In the genomic region with DNA sequence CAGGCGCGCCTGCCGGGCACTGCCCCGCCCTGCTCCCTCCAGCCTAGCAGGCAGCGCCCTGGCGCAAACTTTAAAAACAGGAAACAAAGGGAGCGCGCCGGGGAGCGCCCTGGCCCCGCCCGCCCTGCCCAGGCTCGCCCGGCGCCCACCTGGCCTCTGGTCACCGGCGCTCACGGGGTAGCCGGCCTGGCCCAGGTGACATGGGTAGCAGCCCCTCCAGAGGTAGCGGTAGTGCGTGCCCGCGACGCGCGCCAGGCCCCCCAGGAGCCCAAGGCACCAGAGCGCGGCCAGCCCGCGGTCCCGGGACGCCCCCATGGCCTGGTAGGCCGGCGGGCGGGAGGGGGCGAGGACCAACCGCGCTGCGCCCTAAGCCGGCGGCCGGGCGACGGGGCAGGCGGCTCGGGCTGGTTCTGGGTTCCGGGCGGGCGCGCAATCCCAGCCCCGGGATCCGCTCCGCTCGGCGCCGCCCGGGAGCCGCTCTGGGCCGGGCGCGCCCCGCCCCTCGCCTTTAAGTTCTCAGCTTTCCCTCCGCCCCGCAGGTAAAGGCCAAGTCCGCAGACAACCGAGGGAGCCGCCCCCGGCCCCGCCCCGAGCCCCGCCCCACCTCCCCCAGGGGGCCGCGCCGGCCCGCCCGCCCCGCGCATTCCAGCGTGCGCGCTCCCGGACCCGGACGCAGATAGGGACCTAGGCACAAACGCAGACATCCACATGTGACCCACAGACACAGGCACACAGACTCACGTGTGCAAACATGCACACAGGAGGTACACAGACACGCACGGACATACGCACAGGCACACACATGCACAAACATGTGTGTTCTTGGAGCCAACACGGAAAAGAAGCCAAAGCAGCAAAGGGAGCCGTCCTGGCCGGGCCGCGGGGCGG, we compare ENCODE assay signal across 8 cellular contexts.
A peak's percentile ranks its signal among the peaks of the same experiment; 100 is the strongest.
DNase-seq lines count a peak whose midpoint lies in the region; ATAC-seq and TF ChIP-seq lines count a peak whose summit lies in the region.

No MANE protein-coding gene starts in this region.

- peaks cover 2% of the 10 kb centered on the region for H3K4me1 Mint-ChIP-seq in activated T-helper 2 cell treated with anti-CD3 and anti-CD28 coated beads, Interferon-gamma antibody, Interleukin-2, Interleukin-4, amounts not matched to agents 10 μg/mL and 5 μg/mL and 100 μg/mL, durations not matched to agents 14 hours and 24 hours and 36 hours (ENCODE audit: low read depth)

- H3K36me3 Mint-ChIP-seq in activated T-helper 2 cell treated with anti-CD3 and anti-CD28 coated beads, Interferon-gamma antibody, Interleukin-2, Interleukin-4, amounts not matched to agents 10 μg/mL and 5 μg/mL and 100 μg/mL, durations not matched to agents 14 hours and 24 hours and 36 hours (ENCODE audit: low read depth), result no peaks in the 10 kb centered on the region

- H3K27ac ChIP-seq in Panc1 (ENCODE audit: low read length) (peak overlapping the region; percentile 48), foreskin keratinocyte (no peak overlapping the region)

- intact Hi-C loops in Panc1 (cut with micrococcal nuclease; ENCODE audit: unreplicated experiment), result no loop called here
- intact Hi-C loops in activated T-helper 2 cell treated with anti-CD3 and anti-CD28 coated beads, Interferon-gamma antibody, Interleukin-2, Interleukin-4, amounts not matched to agents 10 μg/mL and 5 μg/mL and 100 μg/mL, durations not matched to agents 14 hours and 24 hours and 36 hours (cut with micrococcal nuclease), result no loop called here

- H3K27me3 Mint-ChIP-seq in activated T-helper 2 cell treated with anti-CD3 and anti-CD28 coated beads, Interferon-gamma antibody, Interleukin-2, Interleukin-4, amounts not matched to agents 10 μg/mL and 5 μg/mL and 100 μg/mL, durations not matched to agents 14 hours and 24 hours and 36 hours (ENCODE audit: low read depth), result peaks cover 3% of the 10 kb centered on the region

- H3K27ac Mint-ChIP-seq in activated T-helper 2 cell treated with anti-CD3 and anti-CD28 coated beads, Interferon-gamma antibody, Interleukin-2, Interleukin-4, amounts not matched to agents 10 μg/mL and 5 μg/mL and 100 μg/mL, durations not matched to agents 14 hours and 24 hours and 36 hours, result peak overlapping the region; percentile 56

- no peaks in the 10 kb centered on the region for H3K4me1 ChIP-seq in HAP-1
- H3K4me1 ChIP-seq in Panc1 (ENCODE audit: control insufficient read depth, insufficient read depth, low read length), result peaks cover 19% of the 10 kb centered on the region
- no peaks in the 10 kb centered on the region for H3K4me1 ChIP-seq in foreskin keratinocyte

- TF ChIP-seq CTCF in Panc1 (IDR thresholded peaks at IDR 0.05) (no peak), foreskin keratinocyte (conservative IDR thresholded peaks at IDR 0.05) (no peak)

- no peaks in the 10 kb centered on the region for H3K9me3 Mint-ChIP-seq in activated T-helper 2 cell treated with anti-CD3 and anti-CD28 coated beads, Interferon-gamma antibody, Interleukin-2, Interleukin-4, amounts not matched to agents 10 μg/mL and 5 μg/mL and 100 μg/mL, durations not matched to agents 14 hours and 24 hours and 36 hours

- H3K36me3 ChIP-seq in HAP-1 (replicated peaks) (no peaks in the 10 kb centered on the region), Panc1 (ENCODE audit: control insufficient read depth, insufficient read depth, low read length) (no peaks in the 10 kb centered on the region)

- H3K9me3 ChIP-seq in HAP-1, result no peaks in the 10 kb centered on the region
- H3K9me3 ChIP-seq in Panc1 (ENCODE audit: control insufficient read depth, insufficient read depth, low read depth, low read length), result no peaks in the 10 kb centered on the region

- POLR2A ChIA-PET in Panc1 (lab: Charles Lee), result no interaction called here

- H3K4me3 ChIP-seq in HAP-1 (peak overlapping the region; percentile 26), Panc1 (ENCODE audit: low read depth in 2 of 2, low read length in 2 of 2) (peak overlapping the region; percentile 52 to 55)

- CTCF ChIA-PET in Panc1 (lab: Charles Lee), result no interaction called here

- peak; percentile 90 to 92 for DNase-seq in HAP-1 (ENCODE audit: low spot score in 2 of 2)
- no peak for DNase-seq in Panc1 (ENCODE audit: low read depth, low spot score)
- DNase-seq in activated T-helper 2 cell treated with anti-CD3 and anti-CD28 coated beads, Interferon-gamma antibody, Interleukin-2, Interleukin-4, amounts not matched to agents 10 μg/mL and 5 μg/mL and 100 μg/mL, durations not matched to agents 14 hours and 24 hours and 36 hours (ENCODE audit: low spot score), result peak; percentile 72
- DNase-seq in foreskin keratinocyte, result peak; percentile 24 to 49
- DNase-seq in occipital lobe (lab: John Stamatoyannopoulos, UW), result peak; percentile 37
- peak; percentile 39 for DNase-seq in stromal cell of bone marrow (ENCODE audit: low read depth)

- no TSS peak for BruUV-seq in Panc1 (replicated peaks; lab: Mats Ljungman, UMichigan)

- ATAC-seq in Panc1 (peak; percentile 80), foreskin keratinocyte (peak; percentile 75), HG02588 (IDR thresholded peaks at IDR 0.05; ENCODE audit: unreplicated experiment) (no peak), GM18505 (IDR thresholded peaks at IDR 0.05; ENCODE audit: unreplicated experiment) (no peak)

- H3K4me3 Mint-ChIP-seq in activated T-helper 2 cell treated with anti-CD3 and anti-CD28 coated beads, Interferon-gamma antibody, Interleukin-2, Interleukin-4, amounts not matched to agents 10 μg/mL and 5 μg/mL and 100 μg/mL, durations not matched to agents 14 hours and 24 hours and 36 hours (ENCODE audit: low read depth), result peak overlapping the region; percentile 74

- H3K27me3 ChIP-seq in HAP-1 (ENCODE audit: low read depth) (no peaks in the 10 kb centered on the region), Panc1 (ENCODE audit: control insufficient read depth, insufficient read depth, low read length) (no peaks in the 10 kb centered on the region), foreskin keratinocyte (peaks cover 25% of the 10 kb centered on the region)

- TF ChIP-seq POLR2A in GM18505 (IDR thresholded peaks at IDR 0.05; ENCODE audit: borderline replicate concordance, extremely low read depth, insufficient read depth, insufficient read length), result no peak

- in situ Hi-C loops in HAP-1 (cut with MboI; ENCODE audit: low sequenced_read_pairs) (no loop called here), Panc1 (cut with HindIII; ENCODE audit: low pct_unique_long_range_greater_than_20kb, low sequenced_read_pairs) (no loop called here)

Comparison
In these comparisons a context has a peak if more than half of its experiments do, and no peak if none do; other contexts are left out.
1. ATAC-seq: peak in Panc1 (single experiment) and foreskin keratinocyte (single experiment); none in HG02588 (single experiment) and GM18505 (single experiment).